In the genomic region with DNA sequence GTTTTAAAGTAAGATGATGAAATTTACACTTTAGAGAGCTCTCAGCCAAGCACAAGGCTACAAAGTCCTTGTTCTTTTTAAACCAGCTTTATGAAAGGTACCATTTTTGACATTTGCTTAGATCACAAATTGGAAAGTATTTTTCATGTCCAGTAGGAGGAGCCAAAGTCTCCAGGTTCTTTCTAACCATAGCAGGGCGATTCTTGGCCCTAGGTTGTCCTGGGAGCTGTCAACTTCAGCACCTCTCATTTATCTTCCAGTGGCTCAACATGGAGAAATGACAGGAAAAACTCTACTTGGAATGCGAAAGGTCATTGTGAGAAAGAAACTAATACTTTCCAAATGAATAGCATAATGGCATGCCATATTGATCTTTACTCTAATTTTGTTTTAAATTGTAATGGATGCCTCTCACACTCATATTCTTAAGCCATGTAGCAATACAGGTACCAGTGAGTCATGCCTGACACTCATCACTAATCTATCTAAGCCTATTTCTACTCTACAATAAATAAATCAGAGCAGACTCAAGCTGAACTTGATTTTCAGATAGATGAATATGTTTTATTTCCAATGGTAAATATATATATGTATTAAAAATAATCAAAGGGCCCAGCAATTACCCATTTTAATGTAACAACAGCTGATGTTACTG, we compare ENCODE assay signal across 10 cellular contexts.
DNase-seq lines count a peak whose midpoint lies in the region; ATAC-seq and TF ChIP-seq lines count a peak whose summit lies in the region.
"Had no signal": no experiment of that assay in that cellular context is flagged by ENCODE, and none has a peak within 500 bp of the region (broad histone marks: within the 10 kb centered on the region; RNA-seq: fewer than 3 reads in every experiment).

No MANE protein-coding gene starts in this region.

- no peaks in the 10 kb centered on the region for H3K36me3 ChIP-seq in smooth muscle cell (ENCODE audit: low read depth)
- H3K36me3 ChIP-seq: spleen had no signal

- no peak for TF ChIP-seq POLR2A in erythroblast (IDR thresholded peaks at IDR 0.05; ENCODE audit: low read length)

- no peak overlapping the region for H3K9ac ChIP-seq in smooth muscle cell (ENCODE audit: low read depth)

- no peaks in the 10 kb centered on the region for H3K79me2 ChIP-seq in smooth muscle cell (ENCODE audit: low read depth)

- peak; percentile 52 for TF ChIP-seq CTCF in smooth muscle cell (IDR thresholded peaks at IDR 0.05; ENCODE audit: borderline replicate concordance, insufficient read depth, poor library complexity, severe bottlenecking)

- peaks cover 58% of the 10 kb centered on the region for H3K27me3 ChIP-seq in smooth muscle cell (ENCODE audit: low read depth)

- no peak overlapping the region for H3K27ac Mint-ChIP-seq in natural killer cell treated with Interleukin-12 subunit alpha and Interleukin-12 subunit beta and Interleukin-15 and Interleukin-18, amount 100 ng/mL, for 72 hours

- H3K36me3 Mint-ChIP-seq in natural killer cell treated with Interleukin-12 subunit alpha and Interleukin-12 subunit beta and Interleukin-15 and Interleukin-18, amount 100 ng/mL, for 72 hours: no peaks in the 10 kb centered on the region

- no peak overlapping the region for H3K4me3 ChIP-seq in smooth muscle cell
- H3K4me3 ChIP-seq: spleen had no signal

- H3K27me3 Mint-ChIP-seq in natural killer cell treated with Interleukin-12 subunit alpha and Interleukin-12 subunit beta and Interleukin-15 and Interleukin-18, amount 100 ng/mL, for 72 hours: peaks cover 8 to 12% of the 10 kb centered on the region in 2 donors

- no peaks in the 10 kb centered on the region for H4K20me1 ChIP-seq in smooth muscle cell (ENCODE audit: low read depth)

- no peaks in the 10 kb centered on the region for H3K9me3 ChIP-seq in smooth muscle cell (replicated peaks; ENCODE audit: low read depth)

- no peak overlapping the region for H3K4me2 ChIP-seq in smooth muscle cell

- H3K27ac ChIP-seq in smooth muscle cell (ENCODE audit: low read depth): no peak overlapping the region
- H3K27ac ChIP-seq: spleen had no signal

- 16% methylated on average over 2 of the region's 2 CpGs for WGBS in smooth muscle cell (ENCODE audit: low lambda C conversion rate)

- no peak overlapping the region for H3K4me3 Mint-ChIP-seq in natural killer cell treated with Interleukin-12 subunit alpha and Interleukin-12 subunit beta and Interleukin-15 and Interleukin-18, amount 100 ng/mL, for 72 hours

- H3K4me1 ChIP-seq in smooth muscle cell (ENCODE audit: low read depth): no peaks in the 10 kb centered on the region
- H3K4me1 ChIP-seq: spleen had no signal

- peak; percentile 1 to 15 for DNase-seq in SHP77 (lab: John Stamatoyannopoulos, UW)
- no peak for DNase-seq in SHP77 treated with DMSO at 0.1 percent for 48 hours (lab: John Stamatoyannopoulos, UW)
- peak; percentile 52 for DNase-seq in NCI-H82 treated with DMSO at 0.1 percent for 48 hours (lab: John Stamatoyannopoulos, UW; ENCODE audit: unreplicated experiment)
- DNase-seq in erythroblast (lab: John Stamatoyannopoulos, UW): peak; percentile 11 to 21
- DNase-seq in smooth muscle cell (lab: John Stamatoyannopoulos, UW; ENCODE audit: unreplicated experiment): no peak
- no peak for DNase-seq in NCI-H2107 (lab: John Stamatoyannopoulos, UW)
- DNase-seq in natural killer cell treated with Interleukin-12 subunit alpha and Interleukin-12 subunit beta and Interleukin-15 and Interleukin-18, amount 100 ng/mL, for 72 hours (ENCODE audit: low spot score): no peak
- DNase-seq: NCI-H1436, spleen had no signal

- H3K4me1 Mint-ChIP-seq in natural killer cell treated with Interleukin-12 subunit alpha and Interleukin-12 subunit beta and Interleukin-15 and Interleukin-18, amount 100 ng/mL, for 72 hours (ENCODE audit: low read depth in 2 of 2): no peaks in the 10 kb centered on the region

- H3F3A ChIP-seq in smooth muscle cell (ENCODE audit: low read depth): no peaks in the 10 kb centered on the region

- ATAC-seq in GM21381 (IDR thresholded peaks at IDR 0.05; ENCODE audit: unreplicated experiment): no peak
- ATAC-seq in natural killer cell treated with Interleukin-12 subunit alpha and Interleukin-12 subunit beta and Interleukin-15 and Interleukin-18, amount 100 ng/mL, for 72 hours: no peak

- no peak overlapping the region for H2AFZ ChIP-seq in smooth muscle cell (ENCODE audit: low read depth)

- H3K9me3 Mint-ChIP-seq in natural killer cell treated with Interleukin-12 subunit alpha and Interleukin-12 subunit beta and Interleukin-15 and Interleukin-18, amount 100 ng/mL, for 72 hours: peaks cover 3% of the 10 kb centered on the region

Comparison
In these comparisons a context has a peak if more than half of its experiments do, and no peak if none do; other contexts are left out.
1. DNase-seq: peak in SHP77 (2 of 2), NCI-H82 treated with DMSO at 0.1 percent for 48 hours (single experiment) and erythroblast (2 of 2); none in SHP77 treated with DMSO at 0.1 percent for 48 hours (single experiment), smooth muscle cell (single experiment), NCI-H2107 (single experiment) and natural killer cell treated with Interleukin-12 subunit alpha and Interleukin-12 subunit beta and Interleukin-15 and Interleukin-18, amount 100 ng/mL, for 72 hours (single experiment).